ENCODE assay signal across 9 cellular contexts in genomic region chr9:6552033-6552737, GRCh38.
DNase-seq lines count a peak whose midpoint lies in the region; TF ChIP-seq lines count a peak whose summit lies in the region.
"Had no signal": no experiment of that assay in that cellular context is flagged by ENCODE, and none has a peak within 500 bp of the region (broad histone marks: within the 10 kb centered on the region; RNA-seq: fewer than 3 reads in every experiment).

No MANE protein-coding gene starts in this region.

- H3K9me3 Mint-ChIP-seq in brain (no peaks in the 10 kb centered on the region), neural crest cell (no peaks in the 10 kb centered on the region)
- H3K9me3 Mint-ChIP-seq: activated naive CD4-positive, alpha-beta T cell treated with anti-CD3 and anti-CD28 coated beads, Interleukin-2, amount 10 ng/mL, durations not matched to agents 7 days and 5 days had no signal

- peak overlapping the region in 3 of 5 experiments; percentile 12 to 41 (median 17) for H3K4me3 Mint-ChIP-seq in brain
- no peak overlapping the region for H3K4me3 Mint-ChIP-seq in neural crest cell
- H3K4me3 Mint-ChIP-seq: activated naive CD4-positive, alpha-beta T cell treated with anti-CD3 and anti-CD28 coated beads, Interleukin-2, amount 10 ng/mL, durations not matched to agents 7 days and 5 days had no signal

- in situ Hi-C loops in KBM-7 (cut with MboI; ENCODE audit: low pct_unique_long_range_greater_than_20kb, low sequenced_read_pairs) = loop anchor here (25.0 kb wide), 1 partner anchor 190 kb away; no protein-coding TSS in a partner anchor

- peak overlapping the region; percentile 57 to 96 (median 91) for H3K27ac Mint-ChIP-seq in brain
- peak overlapping the region; percentile 31 for H3K27ac Mint-ChIP-seq in neural crest cell (ENCODE audit: unreplicated experiment)
- H3K27ac Mint-ChIP-seq: activated naive CD4-positive, alpha-beta T cell treated with anti-CD3 and anti-CD28 coated beads, Interleukin-2, amount 10 ng/mL, durations not matched to agents 7 days and 5 days had no signal

- H3K36me3 Mint-ChIP-seq in brain (peaks cover 19% of the 10 kb centered on the region), neural crest cell (ENCODE audit: low read depth) (no peaks in the 10 kb centered on the region)
- H3K36me3 Mint-ChIP-seq: activated naive CD4-positive, alpha-beta T cell treated with anti-CD3 and anti-CD28 coated beads, Interleukin-2, amount 10 ng/mL, durations not matched to agents 7 days and 5 days had no signal

- H3K4me1 Mint-ChIP-seq in brain = peaks cover 88% of the 10 kb centered on the region
- peaks cover 14% of the 10 kb centered on the region for H3K4me1 Mint-ChIP-seq in neural crest cell
- H3K4me1 Mint-ChIP-seq: activated naive CD4-positive, alpha-beta T cell treated with anti-CD3 and anti-CD28 coated beads, Interleukin-2, amount 10 ng/mL, durations not matched to agents 7 days and 5 days had no signal

- peak in 1 of 2 experiments; percentile 36 for TF ChIP-seq CTCF in brain (conservative IDR thresholded peaks at IDR 0.05)
- TF ChIP-seq CTCF in neural crest cell (conservative IDR thresholded peaks at IDR 0.05) = no peak

- DNase-seq in EH (ENCODE audit: low read depth) = peak; percentile 68
- peak; percentile 79 to 90 for DNase-seq in NCI-H2081 (lab: John Stamatoyannopoulos, UW)
- no peak for DNase-seq in neural crest cell (ENCODE audit: low read depth, low spot score)
- no peak for DNase-seq in KBM-7
- no peak for DNase-seq in islet precursor cell
- no peak for DNase-seq in SIG-M5 treated with dmso at 0.1 percent for 504 hours (lab: John Stamatoyannopoulos, UW; ENCODE audit: unreplicated experiment)
- DNase-seq in NOMO-1 treated with dmso at 0.1 percent for 144 hours (lab: John Stamatoyannopoulos, UW; ENCODE audit: unreplicated experiment) = no peak
- DNase-seq: activated naive CD4-positive, alpha-beta T cell treated with anti-CD3 and anti-CD28 coated beads, Interleukin-2, amount 10 ng/mL, durations not matched to agents 7 days and 5 days had no signal

- no peaks in the 10 kb centered on the region for H3K27me3 Mint-ChIP-seq in brain
- no peaks in the 10 kb centered on the region for H3K27me3 Mint-ChIP-seq in neural crest cell (ENCODE audit: low read depth)
- H3K27me3 Mint-ChIP-seq: activated naive CD4-positive, alpha-beta T cell treated with anti-CD3 and anti-CD28 coated beads, Interleukin-2, amount 10 ng/mL, durations not matched to agents 7 days and 5 days had no signal

Comparison
In these comparisons a context has a peak if more than half of its experiments do, and no peak if none do; other contexts are left out.
1. DNase-seq: peak in EH (single experiment) and NCI-H2081 (2 of 2); none in neural crest cell (single experiment), KBM-7 (single experiment), islet precursor cell (single experiment), SIG-M5 treated with dmso at 0.1 percent for 504 hours (single experiment) and NOMO-1 treated with dmso at 0.1 percent for 144 hours (single experiment).